In genomic region chr6:37237789-37238188, GRCh38 we compare ENCODE assay signal across 30 cellular contexts.
"Had no signal": no experiment of that assay in that cellular context is flagged by ENCODE, and none has a peak within 500 bp of the region (broad histone marks: within the 10 kb centered on the region; RNA-seq: fewer than 3 reads in every experiment).

No MANE protein-coding gene starts in this region.

- H3K9me3 ChIP-seq: esophagus squamous epithelium, heart right ventricle, left lung, mucosa of descending colon, neutrophil, stomach, thoracic aorta, tibial nerve, upper lobe of left lung had no signal

- H3K9ac ChIP-seq: parathyroid adenoma had no signal

- H3K36me3 Mint-ChIP-seq: mesothelial cell of epicardium, naive B cell had no signal

- FAIRE-seq: endometrium, islet of Langerhans, urothelium cell line had no signal

- H3K27ac ChIP-seq: left lung, neutrophil, parathyroid adenoma, stomach, tibial nerve, upper lobe of left lung had no signal

- H3K4me2 ChIP-seq: smooth muscle cell had no signal

- H3K4me3 ChIP-seq: esophagus squamous epithelium, heart right ventricle, left lung, mucosa of descending colon, smooth muscle cell, stomach, thoracic aorta, tibial nerve, upper lobe of left lung had no signal

- H3K36me3 ChIP-seq: esophagus squamous epithelium, heart right ventricle, left lung, neutrophil, stomach, thoracic aorta, tibial nerve, upper lobe of left lung had no signal

- H3K27me3 Mint-ChIP-seq: progenitor cell of endocrine pancreas had no signal

- H3K79me2 ChIP-seq: parathyroid adenoma had no signal

- H3K27ac Mint-ChIP-seq: effector memory CD8-positive, alpha-beta T cell; mesothelial cell of epicardium; naive B cell; progenitor cell of endocrine pancreas had no signal

- H2AFZ ChIP-seq: parathyroid adenoma had no signal

- H3K9me3 Mint-ChIP-seq: effector memory CD8-positive, alpha-beta T cell; mesothelial cell of epicardium; naive B cell had no signal

- H3K4me3 Mint-ChIP-seq: effector memory CD8-positive, alpha-beta T cell; mesothelial cell of epicardium; naive B cell had no signal

- ATAC-seq: effector memory CD8-positive, alpha-beta T cell; heart right ventricle; left cardiac atrium; left lung; mucosa of descending colon; sciatic nerve had no signal

- H3K27me3 ChIP-seq: esophagus squamous epithelium, heart right ventricle, left lung, neutrophil, stomach, tibial nerve, upper lobe of left lung had no signal

- DNase-seq: cortex of kidney; effector memory CD8-positive, alpha-beta T cell; erythroblast; esophagus squamous epithelium; foreskin melanocyte; glutamatergic neuron; heart right ventricle; left cardiac atrium; left lung; mesenchymal stem cell; mucosa of descending colon; naive B cell; stimulated activated CD4-positive, alpha-beta T cell treated with anti-CD3 and anti-CD28 coated beads, Interleukin-12 subunit alpha, Interleukin-12 subunit beta, amount 100 ng/mL, for 4 hours; stimulated activated CD4-positive, alpha-beta T cell treated with anti-CD3 and anti-CD28 coated beads, Interleukin-1b, Interleukin-23, amount 100 ng/mL, for 48 hours; stimulated activated CD4-positive, alpha-beta T cell treated with anti-CD3 and anti-CD28 coated beads, Interleukin-4, amount 100 ng/mL, for 1 hour; stimulated activated CD8-positive, alpha-beta memory T cell treated with anti-CD3 and anti-CD28 coated beads, Interleukin-4, amount 100 ng/mL, for 48 hours; stimulated activated naive CD4-positive, alpha-beta T cell treated with Interleukin-2 at 50 U/mL for 16 hours; stomach; upper lobe of left lung had no signal
